ENCODE assay signal across 18 cellular contexts in the genomic region with DNA sequence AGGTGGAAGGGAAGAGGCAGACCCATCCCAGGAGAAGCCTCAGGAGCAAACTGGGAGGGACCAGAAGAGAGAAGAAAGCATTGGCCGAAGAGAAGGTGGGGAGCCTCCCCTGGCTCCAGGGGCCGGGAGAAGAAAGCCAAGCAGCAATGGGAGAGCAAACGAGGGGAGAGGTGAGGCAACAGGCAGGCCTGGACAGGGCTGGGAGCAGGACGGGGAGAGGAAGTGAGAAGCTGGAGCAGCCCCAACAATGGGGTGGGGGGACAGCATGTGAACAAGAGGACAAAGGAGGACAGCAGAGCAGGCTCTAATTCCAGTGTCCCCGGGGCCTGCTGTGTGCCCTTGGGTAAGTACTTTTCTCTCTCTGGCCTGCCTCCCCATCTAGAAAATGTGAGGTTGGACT.
DNase-seq lines count a peak whose midpoint lies in the region; ATAC-seq and TF ChIP-seq lines count a peak whose summit lies in the region.
"Had no signal": no experiment of that assay in that cellular context is flagged by ENCODE, and none has a peak within 500 bp of the region (broad histone marks: within the 10 kb centered on the region; RNA-seq: fewer than 3 reads in every experiment).

No MANE protein-coding gene starts in this region.

- TF ChIP-seq POLR2A in vagina (IDR thresholded peaks at IDR 0.05), result no peak

- H3K79me1 ChIP-seq in neuronal stem cell (ENCODE audit: low read depth, low read length), result no peaks in the 10 kb centered on the region

- H3K4me1 ChIP-seq in neuronal stem cell (ENCODE audit: control insufficient read depth in 2 of 2, insufficient read depth in 1 of 2, low read depth in 1 of 2, low read length in 2 of 2), result no peaks in the 10 kb centered on the region
- peaks cover 5% of the 10 kb centered on the region for H3K4me1 ChIP-seq in vagina

- H3K4me1 Mint-ChIP-seq in activated naive CD4-positive, alpha-beta T cell treated with anti-CD3 and anti-CD28 coated beads for 36 hours (ENCODE audit: low read depth), result no peaks in the 10 kb centered on the region
- H3K4me1 Mint-ChIP-seq: CD4-positive, CD25-positive, alpha-beta regulatory T cell had no signal

- TF ChIP-seq CTCF in coronary artery (IDR thresholded peaks at IDR 0.05), result no peak
- TF ChIP-seq CTCF in vagina (IDR thresholded peaks at IDR 0.05), result no peak

- no peak overlapping the region for H2BK15ac ChIP-seq in neuronal stem cell (ENCODE audit: low read length)

- WGBS in neuronal stem cell (ENCODE audit: extremely low coverage in 2 of 2, insufficient read length in 2 of 2, insufficient replicate concordance in 1 of 2), 2 donors, result no CpG with 5 or more reads among the region's 5 CpGs

- H3K27ac ChIP-seq in coronary artery (no peak overlapping the region), neuronal stem cell (replicated peaks; ENCODE audit: low read length) (no peak overlapping the region), vagina (no peak overlapping the region)
- H3K27ac ChIP-seq: PC-9 had no signal

- H2BK5ac ChIP-seq in neuronal stem cell (ENCODE audit: low read length), result no peak overlapping the region

- H3K27ac Mint-ChIP-seq in activated naive CD4-positive, alpha-beta T cell treated with anti-CD3 and anti-CD28 coated beads for 36 hours, result peak overlapping the region; percentile 12
- H3K27ac Mint-ChIP-seq: CD4-positive, CD25-positive, alpha-beta regulatory T cell; H9 had no signal

- no peak overlapping the region for H3K14ac ChIP-seq in neuronal stem cell (ENCODE audit: low read length)

- H3K9me3 ChIP-seq in neuronal stem cell (replicated peaks in 1 of 2; ENCODE audit: control insufficient read depth in 2 of 2, insufficient read depth in 1 of 2, low read depth in 1 of 2, low read length in 2 of 2) (no peaks in the 10 kb centered on the region), vagina (no peaks in the 10 kb centered on the region)
- H3K9me3 ChIP-seq: BE2C had no signal

- H3K9me3 Mint-ChIP-seq in activated naive CD4-positive, alpha-beta T cell treated with anti-CD3 and anti-CD28 coated beads for 36 hours, result no peaks in the 10 kb centered on the region
- H3K9me3 Mint-ChIP-seq: H9 had no signal

- no peak overlapping the region for H3K4me2 ChIP-seq in neuronal stem cell (ENCODE audit: insufficient read depth, low read length, poor library complexity, severe bottlenecking)
- H3K4me2 ChIP-seq: PC-9 had no signal

- no peak overlapping the region for H2BK12ac ChIP-seq in neuronal stem cell (ENCODE audit: low read length)

- ATAC-seq in GM21367 (IDR thresholded peaks at IDR 0.05; ENCODE audit: unreplicated experiment), result no peak

- H3K23ac ChIP-seq in neuronal stem cell (ENCODE audit: low read depth, low read length, poor library complexity), result no peak overlapping the region

- H3K9ac ChIP-seq in neuronal stem cell (ENCODE audit: low read depth, low read length, poor library complexity), result no peak overlapping the region

- no peak overlapping the region for H2AK5ac ChIP-seq in neuronal stem cell (ENCODE audit: low read depth, low read length)

- H3K27me3 Mint-ChIP-seq in activated naive CD4-positive, alpha-beta T cell treated with anti-CD3 and anti-CD28 coated beads for 36 hours (ENCODE audit: low read depth), result peaks cover 7% of the 10 kb centered on the region

- no peak overlapping the region for H3K4me3 Mint-ChIP-seq in activated naive CD4-positive, alpha-beta T cell treated with anti-CD3 and anti-CD28 coated beads for 36 hours
- H3K4me3 Mint-ChIP-seq: CD4-positive, CD25-positive, alpha-beta regulatory T cell; H9 had no signal

- peak overlapping the region; percentile 28 for H3K18ac ChIP-seq in neuronal stem cell (ENCODE audit: low read length)

- no peak overlapping the region for H4K91ac ChIP-seq in neuronal stem cell (ENCODE audit: low read depth, low read length, poor library complexity)

- H4K8ac ChIP-seq in neuronal stem cell (ENCODE audit: low read depth, low read length), result no peak overlapping the region

- CTCF ChIA-PET in activated naive CD4-positive, alpha-beta T cell treated with anti-CD3 and anti-CD28 coated beads for 36 hours (lab: Charles Lee), result no interaction called here

- H2BK120ac ChIP-seq in neuronal stem cell (ENCODE audit: low read depth, low read length), result no peak overlapping the region

- H3K27me3 ChIP-seq in neuronal stem cell (ENCODE audit: control insufficient read depth in 3 of 3, insufficient read depth in 3 of 3, low read depth in 1 of 3, low read length in 3 of 3) (peaks cover 0 to 56% (median 3%) of the 10 kb centered on the region in 3 experiments), vagina (no peaks in the 10 kb centered on the region)
- H3K27me3 ChIP-seq: BE2C had no signal

- no peak overlapping the region for H2AFZ ChIP-seq in neuronal stem cell (ENCODE audit: low read length)
- H2AFZ ChIP-seq: PC-9 had no signal

- H3K4ac ChIP-seq in neuronal stem cell (ENCODE audit: low read length), result no peak overlapping the region

- no peak for DNase-seq in activated naive CD4-positive, alpha-beta T cell treated with anti-CD3 and anti-CD28 coated beads for 36 hours
- DNase-seq in activated naive CD4-positive, alpha-beta T cell treated with anti-CD3 and anti-CD28 coated beads, Interleukin-2, amount 50 U/mL, for 16 hours, result no peak
- DNase-seq in coronary artery (ENCODE audit: low spot score), result peak; percentile 59
- no peak for DNase-seq in neuronal stem cell (ENCODE audit: low spot score)
- DNase-seq in vagina (ENCODE audit: extremely low spot score in 2 of 2), result peak; percentile 42 to 93
- no peak for DNase-seq in HPDE6-E6E7 (ENCODE audit: extremely low spot score)
- DNase-seq in UCSD-AML1 (lab: John Stamatoyannopoulos, UW; ENCODE audit: unreplicated experiment), result no peak
- DNase-seq: BE2C; CD4-positive, CD25-positive, alpha-beta regulatory T cell; COR-L47; H9; IMR-90; NCI-H1048; NCI-H1930; NCI-H345; NCI-H524 treated with DMSO at 0.1 percent for 48 hours had no signal

- no peaks in the 10 kb centered on the region for H3K36me3 ChIP-seq in neuronal stem cell (replicated peaks in 1 of 2; ENCODE audit: control insufficient read depth in 2 of 2, insufficient read depth in 2 of 2, low read length in 2 of 2)
- no peaks in the 10 kb centered on the region for H3K36me3 ChIP-seq in vagina
- H3K36me3 ChIP-seq: BE2C had no signal

- H3K4me3 ChIP-seq in coronary artery, result no peak overlapping the region
- no peak overlapping the region for H3K4me3 ChIP-seq in neuronal stem cell (ENCODE audit: low read length in 2 of 2)
- no peak overlapping the region for H3K4me3 ChIP-seq in vagina
- H3K4me3 ChIP-seq: PC-9 had no signal

- no peaks in the 10 kb centered on the region for H3K36me3 Mint-ChIP-seq in activated naive CD4-positive, alpha-beta T cell treated with anti-CD3 and anti-CD28 coated beads for 36 hours (ENCODE audit: low read depth)
- H3K36me3 Mint-ChIP-seq: CD4-positive, CD25-positive, alpha-beta regulatory T cell had no signal

- intact Hi-C loops in activated naive CD4-positive, alpha-beta T cell treated with anti-CD3 and anti-CD28 coated beads for 36 hours (cut with micrococcal nuclease), result no loop called here
- intact Hi-C loops in vagina (cut with DNase I), result no loop called here

Comparison
In these comparisons a context has a peak if more than half of its experiments do, and no peak if none do; other contexts are left out.
1. DNase-seq: peak in coronary artery (single experiment) and vagina (2 of 2); none in activated naive CD4-positive, alpha-beta T cell treated with anti-CD3 and anti-CD28 coated beads for 36 hours (single experiment), activated naive CD4-positive, alpha-beta T cell treated with anti-CD3 and anti-CD28 coated beads, Interleukin-2, amount 50 U/mL, for 16 hours (single experiment), neuronal stem cell (single experiment), HPDE6-E6E7 (single experiment) and UCSD-AML1 (single experiment).